ENCODE assay signal across 8 cellular contexts in the genomic region with DNA sequence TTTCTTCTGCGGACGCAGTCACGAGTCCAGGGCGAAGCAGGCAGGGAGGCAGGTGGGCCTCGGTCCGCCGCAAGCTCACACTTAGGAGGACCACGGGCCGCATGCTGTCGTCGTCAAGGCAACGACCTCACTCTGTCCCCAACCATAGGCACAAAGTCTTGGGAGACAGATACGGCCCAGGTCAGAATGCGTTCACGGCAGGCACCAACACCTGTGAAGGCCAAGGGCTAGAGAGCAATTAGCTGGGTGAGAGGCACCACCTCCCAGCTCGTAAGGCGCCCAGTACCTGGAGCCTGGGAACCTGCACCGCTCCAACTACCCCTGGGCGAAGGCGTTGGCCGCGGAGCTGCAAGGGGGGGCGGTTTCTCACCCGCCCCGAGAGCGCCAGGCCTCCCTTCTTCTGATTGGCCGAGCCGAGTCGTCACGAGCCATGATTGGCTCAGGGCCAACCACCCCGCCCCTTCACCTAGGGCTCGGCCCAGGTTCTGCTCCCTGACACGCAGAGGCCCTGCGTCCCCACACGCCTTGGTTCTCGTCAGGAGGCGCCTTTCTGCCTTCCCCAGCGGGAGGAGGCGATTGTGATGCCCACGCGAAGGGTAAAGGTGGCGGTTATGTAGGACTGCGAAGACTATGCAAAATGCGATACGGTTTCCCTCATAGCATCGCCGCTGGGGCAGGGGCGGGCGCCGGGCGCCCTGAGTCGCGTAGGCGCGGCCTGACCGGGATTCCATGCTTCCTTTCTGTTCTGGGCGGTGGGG.
DNase-seq lines count a peak whose midpoint lies in the region; ATAC-seq and TF ChIP-seq lines count a peak whose summit lies in the region.

A gene (minus strand): TSS at position 355 of the 758 bp plus-strand sequence. CDS start 4,540 bp downstream, outside the sequence.

- H3K4me3 ChIP-seq in NT2/D1 (ENCODE audit: insufficient read length, low read depth), result peak within 1 kb of the TSS; percentile 57
- H3K4me3 ChIP-seq in foreskin fibroblast (ENCODE audit: low read depth in 1 of 2, low read length in 2 of 2), result peak within 1 kb of the TSS; percentile 75 to 77

- no peak within 1 kb of the TSS for H3K27ac Mint-ChIP-seq in nephron progenitor cell

- no peaks in the 10 kb centered on the region for H3K4me1 ChIP-seq in NT2/D1 (ENCODE audit: insufficient read depth, insufficient read length)

- peak; percentile 97 for ATAC-seq in HG03378 (IDR thresholded peaks at IDR 0.05; ENCODE audit: unreplicated experiment)

- H3K36me3 ChIP-seq in NT2/D1 (ENCODE audit: insufficient read depth, insufficient read length, low read length), result no peaks in the 10 kb centered on the region

- peak; percentile 76 for DNase-seq in AG08395 (ENCODE audit: low spot score)
- DNase-seq in NT2/D1 (ENCODE audit: low read depth, low spot score), result peak; percentile 68
- peak; percentile 97 for DNase-seq in activated effector memory CD4-positive, alpha-beta T cell treated with anti-CD3 and anti-CD28 coated beads, Interleukin-2, amount 50 U/mL, for 16 hours
- peak; percentile 55 to 89 for DNase-seq in foreskin fibroblast
- DNase-seq in nephron progenitor cell, result peak; percentile 86
- DNase-seq in stimulated activated naive CD4-positive, alpha-beta T cell treated with Interleukin-2 at 50 U/mL for 16 hours (lab: John Stamatoyannopoulos, UW), result peak; percentile 88

- H3K9me3 Mint-ChIP-seq in nephron progenitor cell, result no peaks in the 10 kb centered on the region

- TF ChIP-seq POLR2A in GM19193 (IDR thresholded peaks at IDR 0.05; ENCODE audit: extremely low read depth, insufficient read depth, insufficient read length), result peak; percentile 44

- H3K4me1 Mint-ChIP-seq in nephron progenitor cell, result peaks cover 12% of the 10 kb centered on the region

- peak within 1 kb of the TSS; percentile 85 for H3K4me3 Mint-ChIP-seq in nephron progenitor cell

- peaks cover 18% of the 10 kb centered on the region for H3K27me3 ChIP-seq in NT2/D1 (ENCODE audit: insufficient read depth, insufficient read length)

- TF ChIP-seq CTCF in foreskin fibroblast (IDR thresholded peaks at IDR 0.05; ENCODE audit: low read depth, low read length) (no peak), nephron progenitor cell (IDR thresholded peaks at IDR 0.05) (no peak)

- peaks cover 20% of the 10 kb centered on the region for H3K27me3 Mint-ChIP-seq in nephron progenitor cell (ENCODE audit: low read depth, poor library complexity)

- no peaks in the 10 kb centered on the region for H3K36me3 Mint-ChIP-seq in nephron progenitor cell (ENCODE audit: low read depth)

- peak within 1 kb of the TSS; percentile 58 for H3K9ac ChIP-seq in NT2/D1 (ENCODE audit: insufficient read length, low read depth)

- no peaks in the 10 kb centered on the region for H3K9me3 ChIP-seq in NT2/D1 (ENCODE audit: insufficient read depth, low read length)

Comparison
In these comparisons a context has a peak if more than half of its experiments do, and no peak if none do; other contexts are left out.
1. Peak in every context shown above with its lines: DNase-seq, ATAC-seq and H3K4me3 ChIP-seq.